Comparison of ENCODE assay signal across 13 cellular contexts in genomic region chr14:34262511-34262910, GRCh38.
"Had no signal": no experiment of that assay in that cellular context is flagged by ENCODE, and none has a peak within 500 bp of the region (broad histone marks: within the 10 kb centered on the region; RNA-seq: fewer than 3 reads in every experiment).

No MANE protein-coding gene starts in this region.

- DNase-seq: activated CD4-positive, alpha-beta T cell treated with anti-CD3 and anti-CD28 coated beads, Interleukin-2, amount 50 U/mL, for 4 hours; activated gamma-delta T cell treated with Interleukin-2 at 50 U/mL for 16 hours; activated naive CD8-positive, alpha-beta T cell treated with anti-CD3 and anti-CD28 coated beads for 36 hours; dorsolateral prefrontal cortex; foreskin fibroblast; left colon; occipital lobe; posterior cingulate gyrus; retina; stimulated activated CD8-positive, alpha-beta memory T cell treated with anti-CD3 and anti-CD28 coated beads, Interleukin-4, amount 100 ng/mL, for 48 hours; stimulated activated naive CD4-positive, alpha-beta T cell treated with Interleukin-2 at 50 U/mL for 16 hours; uterus; WERI-Rb-1 had no signal

- ATAC-seq: left colon had no signal
